8 cellular contexts compared by ENCODE assay signal in the genomic region with DNA sequence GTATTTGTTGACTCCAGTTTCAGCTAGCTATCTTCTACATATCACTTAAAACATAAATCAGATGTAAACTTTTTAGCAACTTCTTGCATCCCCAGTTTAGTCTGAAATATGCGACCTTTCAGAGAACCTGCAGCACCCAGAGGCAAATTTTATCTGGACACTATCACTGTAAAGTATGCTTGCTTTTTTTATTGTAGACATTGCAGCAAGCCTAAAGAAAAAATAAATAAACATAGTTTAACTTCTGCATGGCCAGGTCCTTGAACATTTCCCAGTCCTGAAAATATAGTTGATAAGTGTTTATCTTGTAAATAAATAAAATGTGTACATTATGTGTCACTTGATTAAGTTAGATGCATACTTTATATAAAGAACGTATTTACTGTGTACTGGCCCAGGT.
"Had no signal": no experiment of that assay in that cellular context is flagged by ENCODE, and none has a peak within 500 bp of the region (broad histone marks: within the 10 kb centered on the region; RNA-seq: fewer than 3 reads in every experiment).

No MANE protein-coding gene starts in this region.

- DNase-seq: H9, HCEC 1CT, HFFc6, IMR-90 had no signal

- H3K27ac ChIP-seq: HL-60 had no signal

- H3K4me2 ChIP-seq: GM23338 had no signal

- ATAC-seq: GM23338, HepG2, K562 had no signal

- H3K4me3 ChIP-seq: GM23338, K562 had no signal
